Comparison of ENCODE assay signal across 20 cellular contexts in genomic region chr4:142369141-142369540, GRCh38.
DNase-seq lines count a peak whose midpoint lies in the region; ATAC-seq, FAIRE-seq and TF ChIP-seq lines count a peak whose summit lies in the region.
"Had no signal": no experiment of that assay in that cellular context is flagged by ENCODE, and none has a peak within 500 bp of the region (broad histone marks: within the 10 kb centered on the region; RNA-seq: fewer than 3 reads in every experiment).

No MANE protein-coding gene starts in this region.

- peak overlapping the region; percentile 43 for H3K4me3 Mint-ChIP-seq in activated CD8-positive, alpha-beta T cell treated with anti-CD3 and anti-CD28 coated beads for 36 hours
- no peak overlapping the region for H3K4me3 Mint-ChIP-seq in activated CD8-positive, alpha-beta T cell treated with anti-CD3 and anti-CD28 coated beads, Interleukin-2, amount 10 ng/mL, durations not matched to agents 7 days and 5 days
- no peak overlapping the region for H3K4me3 Mint-ChIP-seq in Calu3 (ENCODE audit: low read depth, unreplicated experiment)
- no peak overlapping the region for H3K4me3 Mint-ChIP-seq in activated CD4-positive, alpha-beta memory T cell treated with anti-CD3 and anti-CD28 coated beads, Interleukin-2, amount 10 ng/mL, durations not matched to agents 7 days and 5 days
- H3K4me3 Mint-ChIP-seq: natural killer cell treated with Interleukin-12 subunit alpha and Interleukin-12 subunit beta and Interleukin-15 and Interleukin-18, amount 100 ng/mL, for 72 hours had no signal

- H3K36me3 ChIP-seq in keratinocyte (ENCODE audit: control insufficient read depth in 2 of 2, extremely low read depth in 1 of 2, insufficient read depth in 2 of 2, low read length in 2 of 2): no peaks in the 10 kb centered on the region
- H3K36me3 ChIP-seq: BLaER1, ovary, right lobe of liver had no signal

- peaks cover 12% of the 10 kb centered on the region for H3K9me3 Mint-ChIP-seq in activated CD8-positive, alpha-beta T cell treated with anti-CD3 and anti-CD28 coated beads for 36 hours
- H3K9me3 Mint-ChIP-seq in activated CD8-positive, alpha-beta T cell treated with anti-CD3 and anti-CD28 coated beads, Interleukin-2, amount 10 ng/mL, durations not matched to agents 7 days and 5 days (ENCODE audit: insufficient read depth): no peaks in the 10 kb centered on the region
- H3K9me3 Mint-ChIP-seq in Calu3 (ENCODE audit: low read depth, unreplicated experiment): peaks cover 3% of the 10 kb centered on the region
- H3K9me3 Mint-ChIP-seq in activated CD4-positive, alpha-beta memory T cell treated with anti-CD3 and anti-CD28 coated beads, Interleukin-2, amount 10 ng/mL, durations not matched to agents 7 days and 5 days: peaks cover 6% of the 10 kb centered on the region

- H3K27ac ChIP-seq in keratinocyte (ENCODE audit: control insufficient read depth, insufficient read depth, low read length): peak overlapping the region; percentile 29
- H3K27ac ChIP-seq: BLaER1, GM23248, ovary, right lobe of liver had no signal

- ATAC-seq in activated CD8-positive, alpha-beta T cell treated with anti-CD3 and anti-CD28 coated beads for 36 hours: no peak
- no peak for ATAC-seq in activated CD8-positive, alpha-beta T cell treated with anti-CD3 and anti-CD28 coated beads, Interleukin-2, amount 10 ng/mL, durations not matched to agents 7 days and 5 days
- ATAC-seq in GM21367 (IDR thresholded peaks at IDR 0.05; ENCODE audit: unreplicated experiment) (no peak), HG03097 (IDR thresholded peaks at IDR 0.05; ENCODE audit: low FRiP score, unreplicated experiment) (no peak)
- ATAC-seq: natural killer cell treated with Interleukin-12 subunit alpha and Interleukin-12 subunit beta and Interleukin-15 and Interleukin-18, amount 100 ng/mL, for 72 hours; right lobe of liver had no signal

- no peaks in the 10 kb centered on the region for H3K27me3 Mint-ChIP-seq in activated CD8-positive, alpha-beta T cell treated with anti-CD3 and anti-CD28 coated beads for 36 hours
- no peaks in the 10 kb centered on the region for H3K27me3 Mint-ChIP-seq in activated CD8-positive, alpha-beta T cell treated with anti-CD3 and anti-CD28 coated beads, Interleukin-2, amount 10 ng/mL, durations not matched to agents 7 days and 5 days (ENCODE audit: low read depth)
- no peaks in the 10 kb centered on the region for H3K27me3 Mint-ChIP-seq in Calu3 (ENCODE audit: unreplicated experiment)
- no peaks in the 10 kb centered on the region for H3K27me3 Mint-ChIP-seq in activated CD4-positive, alpha-beta memory T cell treated with anti-CD3 and anti-CD28 coated beads, Interleukin-2, amount 10 ng/mL, durations not matched to agents 7 days and 5 days

- intact Hi-C loops in activated CD8-positive, alpha-beta T cell treated with anti-CD3 and anti-CD28 coated beads for 36 hours (cut with micrococcal nuclease): no loop called here
- intact Hi-C loops in Calu3 (cut with micrococcal nuclease; ENCODE audit: unreplicated experiment): no loop called here

- peaks cover 94% of the 10 kb centered on the region for H3K79me2 ChIP-seq in keratinocyte (ENCODE audit: control insufficient read depth, insufficient read depth, low read length)

- DNase-seq in activated CD8-positive, alpha-beta T cell treated with anti-CD3 and anti-CD28 coated beads for 36 hours: no peak
- no peak for DNase-seq in activated CD8-positive, alpha-beta T cell treated with anti-CD3 and anti-CD28 coated beads, Interleukin-2, amount 10 ng/mL, durations not matched to agents 7 days and 5 days
- DNase-seq in Calu3 (no peak), keratinocyte (ENCODE audit: low read depth, low spot score) (no peak), NCI-H128 (lab: John Stamatoyannopoulos, UW; ENCODE audit: unreplicated experiment) (no peak)
- no peak for DNase-seq in activated CD4-positive, alpha-beta memory T cell treated with anti-CD3 and anti-CD28 coated beads, Interleukin-2, amount 10 ng/mL, durations not matched to agents 7 days and 5 days
- DNase-seq: activated CD4-positive, alpha-beta T cell treated with anti-CD3 and anti-CD28 coated beads, Interleukin-2, amount 50 U/mL, for 4 hours; aorta; cerebellar nuclear complex; DMS 273 treated with DMSO at 0.1 percent for 48 hours; GDM1; GM23248; NCI-H1436 treated with DMSO at 0.1 percent for 48 hours; NCI-H526; ovary; right lobe of liver had no signal

- no peak for TF ChIP-seq CTCF in activated CD8-positive, alpha-beta T cell treated with anti-CD3 and anti-CD28 coated beads for 36 hours (IDR thresholded peaks at IDR 0.05)
- TF ChIP-seq CTCF in Calu3 (IDR thresholded peaks at IDR 0.05; ENCODE audit: unreplicated experiment): no peak
- TF ChIP-seq CTCF in keratinocyte (optimal IDR thresholded peaks at IDR 0.05 in 1 of 3, IDR thresholded peaks at IDR 0.05 in 1 of 3, conservative IDR thresholded peaks at IDR 0.05 in 1 of 3; ENCODE audit: extremely low read depth in 1 of 3, insufficient read depth in 2 of 3, low read length in 3 of 3): no peak

- peaks cover 74% of the 10 kb centered on the region for H3K4me1 Mint-ChIP-seq in activated CD8-positive, alpha-beta T cell treated with anti-CD3 and anti-CD28 coated beads for 36 hours (ENCODE audit: low read depth)
- peaks cover 34% of the 10 kb centered on the region for H3K4me1 Mint-ChIP-seq in activated CD8-positive, alpha-beta T cell treated with anti-CD3 and anti-CD28 coated beads, Interleukin-2, amount 10 ng/mL, durations not matched to agents 7 days and 5 days (ENCODE audit: low read depth)
- peaks cover 47% of the 10 kb centered on the region for H3K4me1 Mint-ChIP-seq in Calu3 (ENCODE audit: low read depth, unreplicated experiment)
- peaks cover 68% of the 10 kb centered on the region for H3K4me1 Mint-ChIP-seq in activated CD4-positive, alpha-beta memory T cell treated with anti-CD3 and anti-CD28 coated beads, Interleukin-2, amount 10 ng/mL, durations not matched to agents 7 days and 5 days

- no peaks in the 10 kb centered on the region for H3K9me1 ChIP-seq in keratinocyte (ENCODE audit: control insufficient read depth, extremely low read depth, insufficient read depth, low read length)

- no peak overlapping the region for H3K9ac ChIP-seq in keratinocyte (ENCODE audit: control insufficient read depth, extremely low read depth, insufficient read depth, low read length)
- H3K9ac ChIP-seq: BLaER1, GM23248 had no signal

- no peak overlapping the region for H2AFZ ChIP-seq in keratinocyte (ENCODE audit: control insufficient read depth, low read length)
- H2AFZ ChIP-seq: GM23248 had no signal

- no peaks in the 10 kb centered on the region for H3K27me3 ChIP-seq in keratinocyte (ENCODE audit: control insufficient read depth, extremely low read depth, insufficient read depth, low read length)
- H3K27me3 ChIP-seq: BLaER1, ovary, right lobe of liver had no signal

- BruUV-seq in Calu3 (replicated peaks; lab: Mats Ljungman, UMichigan): no TSS peak

- dilution Hi-C loops in keratinocyte (cut with MboI; ENCODE audit: extremely low pct_ligation_motif_present, low sequenced_read_pairs): no loop called here

- H3K36me3 Mint-ChIP-seq in activated CD8-positive, alpha-beta T cell treated with anti-CD3 and anti-CD28 coated beads for 36 hours (ENCODE audit: low read depth): peaks cover 57% of the 10 kb centered on the region
- H3K36me3 Mint-ChIP-seq in activated CD8-positive, alpha-beta T cell treated with anti-CD3 and anti-CD28 coated beads, Interleukin-2, amount 10 ng/mL, durations not matched to agents 7 days and 5 days (ENCODE audit: low read depth): peaks cover 36% of the 10 kb centered on the region
- H3K36me3 Mint-ChIP-seq in Calu3 (ENCODE audit: insufficient read depth, unreplicated experiment): peaks cover 20% of the 10 kb centered on the region
- peaks cover 40% of the 10 kb centered on the region for H3K36me3 Mint-ChIP-seq in activated CD4-positive, alpha-beta memory T cell treated with anti-CD3 and anti-CD28 coated beads, Interleukin-2, amount 10 ng/mL, durations not matched to agents 7 days and 5 days (ENCODE audit: low read depth)

- H3K9me3 ChIP-seq in keratinocyte (ENCODE audit: control insufficient read depth, low read depth, low read length): peaks cover 2% of the 10 kb centered on the region
- H3K9me3 ChIP-seq: ovary, right lobe of liver had no signal

- no peak overlapping the region for H3K4me3 ChIP-seq in keratinocyte (ENCODE audit: control insufficient read depth in 2 of 3, extremely low read depth in 1 of 3, insufficient read depth in 2 of 3, low read depth in 1 of 3, low read length in 3 of 3)
- H3K4me3 ChIP-seq: BLaER1, GM23248, ovary, right lobe of liver had no signal

- H3K27ac Mint-ChIP-seq in activated CD8-positive, alpha-beta T cell treated with anti-CD3 and anti-CD28 coated beads for 36 hours: peak overlapping the region; percentile 79
- no peak overlapping the region for H3K27ac Mint-ChIP-seq in activated CD8-positive, alpha-beta T cell treated with anti-CD3 and anti-CD28 coated beads, Interleukin-2, amount 10 ng/mL, durations not matched to agents 7 days and 5 days
- peak overlapping the region; percentile 19 for H3K27ac Mint-ChIP-seq in Calu3 (ENCODE audit: unreplicated experiment)
- H3K27ac Mint-ChIP-seq in activated CD4-positive, alpha-beta memory T cell treated with anti-CD3 and anti-CD28 coated beads, Interleukin-2, amount 10 ng/mL, durations not matched to agents 7 days and 5 days: peak overlapping the region; percentile 32

- FAIRE-seq in keratinocyte (lab: Jason Lieb, UNC): no peak

- POLR2A ChIA-PET in activated CD8-positive, alpha-beta T cell treated with anti-CD3 and anti-CD28 coated beads for 36 hours (lab: Charles Lee): interaction anchor here (1.4 kb wide), 1 partner anchor 9 kb away, joined by 4 read pairs; no protein-coding TSS in a partner anchor
- POLR2A ChIA-PET in activated CD8-positive, alpha-beta T cell treated with anti-CD3 and anti-CD28 coated beads, Interleukin-2, amount 10 ng/mL, durations not matched to agents 7 days and 5 days (lab: Charles Lee): interaction anchor here (1.0 to 2.0 kb wide), 2 partner anchors 14 to 36 kb away, joined by 3 to 5 read pairs; no protein-coding TSS in a partner anchor
- POLR2A ChIA-PET in activated CD4-positive, alpha-beta memory T cell treated with anti-CD3 and anti-CD28 coated beads, Interleukin-2, amount 10 ng/mL, durations not matched to agents 7 days and 5 days (lab: Charles Lee): interaction anchor here (0.9 to 3.1 kb wide), 3 partner anchors 10 to 47 kb away, joined by 3 to 11 read pairs (median 3); no protein-coding TSS in a partner anchor

- H4K20me1 ChIP-seq in keratinocyte (ENCODE audit: control insufficient read depth, extremely low read depth, insufficient read depth, low read length): no peaks in the 10 kb centered on the region
- H4K20me1 ChIP-seq: BLaER1 had no signal

- H3K4me1 ChIP-seq in keratinocyte (ENCODE audit: control insufficient read depth, extremely low read depth, insufficient read depth, low read length): peaks cover 50% of the 10 kb centered on the region
- H3K4me1 ChIP-seq: BLaER1, right lobe of liver had no signal

- CTCF ChIA-PET in activated CD8-positive, alpha-beta T cell treated with anti-CD3 and anti-CD28 coated beads for 36 hours (lab: Charles Lee): no interaction called here
- CTCF ChIA-PET in activated CD8-positive, alpha-beta T cell treated with anti-CD3 and anti-CD28 coated beads, Interleukin-2, amount 10 ng/mL, durations not matched to agents 7 days and 5 days (lab: Charles Lee): interaction anchor here (0.8 to 6.3 kb wide), 2 partner anchors 10 to 15 kb away, joined by 3 to 51 read pairs; no protein-coding TSS in a partner anchor
- CTCF ChIA-PET in Calu3 (lab: Charles Lee): no interaction called here
- CTCF ChIA-PET in activated CD4-positive, alpha-beta memory T cell treated with anti-CD3 and anti-CD28 coated beads, Interleukin-2, amount 10 ng/mL, durations not matched to agents 7 days and 5 days (lab: Charles Lee): interaction anchor here (0.7 to 1.6 kb wide), 2 partner anchors 9 to 15 kb away, joined by 3 to 4 read pairs; no protein-coding TSS in a partner anchor

- peak overlapping the region; percentile 87 for H3K4me2 ChIP-seq in keratinocyte (ENCODE audit: control insufficient read depth, extremely low read depth, insufficient read depth, low read depth, low read length)
- H3K4me2 ChIP-seq: BLaER1 had no signal

Comparison
In these comparisons a context has a peak if more than half of its experiments do, and no peak if none do; other contexts are left out.
1. CTCF ChIA-PET loops: an anchor here in activated CD8-positive, alpha-beta T cell treated with anti-CD3 and anti-CD28 coated beads, Interleukin-2, amount 10 ng/mL, durations not matched to agents 7 days and 5 days (0.8 to 6.3 kb wide) and activated CD4-positive, alpha-beta memory T cell treated with anti-CD3 and anti-CD28 coated beads, Interleukin-2, amount 10 ng/mL, durations not matched to agents 7 days and 5 days (0.7 to 1.6 kb wide); none called in activated CD8-positive, alpha-beta T cell treated with anti-CD3 and anti-CD28 coated beads for 36 hours and Calu3.